23 cellular contexts compared by ENCODE assay signal in the genomic region with DNA sequence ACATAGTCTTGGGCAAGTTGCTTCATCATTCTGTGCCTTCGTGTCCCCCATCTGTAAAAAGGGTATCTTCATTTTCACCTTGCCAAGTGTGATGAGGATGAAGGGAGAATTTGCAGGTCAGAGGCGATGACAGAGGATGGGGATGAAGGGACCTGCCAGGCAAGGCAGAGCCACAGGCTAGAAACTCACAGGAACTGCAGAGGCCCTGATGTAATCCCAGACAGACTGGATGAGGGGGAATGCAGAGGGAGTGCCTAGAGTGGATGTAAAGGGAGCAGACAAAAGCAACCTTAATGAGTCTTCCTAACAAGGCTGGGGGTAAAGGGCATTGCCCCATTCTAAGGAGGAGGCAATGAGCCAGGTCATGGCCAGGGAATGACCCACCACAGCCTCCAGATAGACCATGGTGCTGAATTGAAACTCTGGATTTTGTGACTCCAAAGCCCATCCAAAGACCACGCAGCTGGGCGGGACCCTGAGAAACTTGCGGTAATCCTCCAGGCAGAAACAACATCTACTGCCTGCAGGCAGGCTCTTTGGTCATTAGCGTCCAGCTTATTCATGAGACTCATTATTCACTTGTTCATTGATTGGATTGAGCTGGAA. TPM values are rescaled to one million over a fixed set of nuclear protein-coding genes. Genes with fewer than 3 reads are reported as not detected.
DNase-seq lines count a peak whose midpoint lies in the region; ATAC-seq and TF ChIP-seq lines count a peak whose summit lies in the region.
"Had no signal": no experiment of that assay in that cellular context is flagged by ENCODE, and none has a peak within 500 bp of the region (broad histone marks: within the 10 kb centered on the region; RNA-seq: fewer than 3 reads in every experiment).

No MANE protein-coding gene starts in this region.

- H3K27me3 ChIP-seq in left ventricle myocardium inferior (ENCODE audit: low read depth) (peaks cover 4% of the 10 kb centered on the region), upper lobe of right lung (no peaks in the 10 kb centered on the region)
- H3K27me3 ChIP-seq: SJCRH30 had no signal

- DNase-seq in activated CD4-positive, alpha-beta T cell treated with anti-CD3 and anti-CD28 coated beads for 36 hours: peak; percentile 1
- DNase-seq in activated CD4-positive, alpha-beta T cell treated with anti-CD3 and anti-CD28 coated beads, Interleukin-2, amount 50 U/mL, for 1 hour: no peak
- DNase-seq in cardiac septum (ENCODE audit: low spot score) (peak; percentile 51), left ventricle myocardium inferior (no peak), mesenteric fat pad (ENCODE audit: low spot score) (peak; percentile 71), upper lobe of right lung (peak; percentile 5), midbrain (lab: John Stamatoyannopoulos, UW) (no peak), KG1 (lab: John Stamatoyannopoulos, UW) (no peak)
- DNase-seq: 8988T, ACHN, DMS153, H7, Kasumi-1, NCI-H2029, NCI-H446, NCI-H524 treated with DMSO at 0.1 percent for 48 hours, NCI-H774, SJCRH30 had no signal

- H3K4me3 ChIP-seq in left ventricle myocardium inferior: no peak overlapping the region
- no peak overlapping the region for H3K4me3 ChIP-seq in upper lobe of right lung
- H3K4me3 ChIP-seq: GM23248, SJCRH30 had no signal

- no peak overlapping the region for H3K4me3 Mint-ChIP-seq in activated CD4-positive, alpha-beta T cell treated with anti-CD3 and anti-CD28 coated beads for 36 hours

- peaks cover under 1% of the 10 kb centered on the region for H3K27me3 Mint-ChIP-seq in activated CD4-positive, alpha-beta T cell treated with anti-CD3 and anti-CD28 coated beads for 36 hours

- POLR2A ChIA-PET in activated CD4-positive, alpha-beta T cell treated with anti-CD3 and anti-CD28 coated beads for 36 hours (lab: Charles Lee): no interaction called here

- no peak for ATAC-seq in activated CD4-positive, alpha-beta T cell treated with anti-CD3 and anti-CD28 coated beads for 36 hours
- no peak for ATAC-seq in upper lobe of right lung
- ATAC-seq: HepG2, Right ventricle myocardium inferior had no signal

- no peaks in the 10 kb centered on the region for H3K36me3 Mint-ChIP-seq in activated CD4-positive, alpha-beta T cell treated with anti-CD3 and anti-CD28 coated beads for 36 hours (ENCODE audit: low read depth)

- no peaks in the 10 kb centered on the region for H3K36me3 ChIP-seq in left ventricle myocardium inferior
- no peaks in the 10 kb centered on the region for H3K36me3 ChIP-seq in upper lobe of right lung
- H3K36me3 ChIP-seq: SJCRH30 had no signal

- CTCF ChIA-PET in activated CD4-positive, alpha-beta T cell treated with anti-CD3 and anti-CD28 coated beads for 36 hours (lab: Charles Lee): interaction anchor here (1.3 kb wide), 1 partner anchor 22 kb away, joined by 3 read pairs; no protein-coding TSS in a partner anchor

- no peaks in the 10 kb centered on the region for H3K9me3 Mint-ChIP-seq in activated CD4-positive, alpha-beta T cell treated with anti-CD3 and anti-CD28 coated beads for 36 hours (ENCODE audit: low read depth)

- H3K9me3 ChIP-seq in left ventricle myocardium inferior (replicated peaks) (no peaks in the 10 kb centered on the region), upper lobe of right lung (no peaks in the 10 kb centered on the region)
- H3K9me3 ChIP-seq: SJCRH30 had no signal

- TF ChIP-seq CTCF in left ventricle myocardium inferior (IDR thresholded peaks at IDR 0.05; ENCODE audit: borderline replicate concordance) (no peak), upper lobe of right lung (IDR thresholded peaks at IDR 0.05) (no peak)

- H3K4me1 ChIP-seq in left ventricle myocardium inferior (peaks cover 28% of the 10 kb centered on the region), upper lobe of right lung (peaks cover 9% of the 10 kb centered on the region)
- H3K4me1 ChIP-seq: SJCRH30 had no signal

- intact Hi-C loops in activated CD4-positive, alpha-beta T cell treated with anti-CD3 and anti-CD28 coated beads for 36 hours (cut with DNase I, micrococcal nuclease): no loop called here
- intact Hi-C loops in cardiac septum (cut with DNase I) (no loop called here), left ventricle myocardium inferior (cut with micrococcal nuclease) (no loop called here), upper lobe of right lung (cut with DNase I) (no loop called here)

- H3K27ac Mint-ChIP-seq in activated CD4-positive, alpha-beta T cell treated with anti-CD3 and anti-CD28 coated beads for 36 hours: no peak overlapping the region

- peaks cover 5% of the 10 kb centered on the region for H3K4me1 Mint-ChIP-seq in activated CD4-positive, alpha-beta T cell treated with anti-CD3 and anti-CD28 coated beads for 36 hours

- H3K27ac ChIP-seq in left ventricle myocardium inferior (replicated peaks): no peak overlapping the region
- no peak overlapping the region for H3K27ac ChIP-seq in upper lobe of right lung
- H3K27ac ChIP-seq: GM23248, SJCRH30 had no signal

RNA-seq across cellular contexts. Expression of gene ANTXRL, which starts 1.9 kb away (rescaled TPM):
- not detected for total RNA-seq in activated CD4-positive, alpha-beta T cell treated with anti-CD3 and anti-CD28 coated beads for 36 hours
- total RNA-seq in cardiac septum: not detected
- total RNA-seq in left ventricle myocardium inferior: not detected
- not detected for total RNA-seq in mesenteric fat pad
- total RNA-seq in upper lobe of right lung: not detected
- total RNA-seq: GM23248, H7, HepG2, M059J, Right ventricle myocardium inferior, RPMI7951, SJCRH30 had no signal

Comparison
In these comparisons a context has a peak if more than half of its experiments do, and no peak if none do; other contexts are left out.
1. DNase-seq: peak in activated CD4-positive, alpha-beta T cell treated with anti-CD3 and anti-CD28 coated beads for 36 hours (single experiment), cardiac septum (single experiment), mesenteric fat pad (single experiment) and upper lobe of right lung (single experiment); none in activated CD4-positive, alpha-beta T cell treated with anti-CD3 and anti-CD28 coated beads, Interleukin-2, amount 50 U/mL, for 1 hour (single experiment), left ventricle myocardium inferior (single experiment), midbrain (single experiment) and KG1 (single experiment).